In the genomic region with DNA sequence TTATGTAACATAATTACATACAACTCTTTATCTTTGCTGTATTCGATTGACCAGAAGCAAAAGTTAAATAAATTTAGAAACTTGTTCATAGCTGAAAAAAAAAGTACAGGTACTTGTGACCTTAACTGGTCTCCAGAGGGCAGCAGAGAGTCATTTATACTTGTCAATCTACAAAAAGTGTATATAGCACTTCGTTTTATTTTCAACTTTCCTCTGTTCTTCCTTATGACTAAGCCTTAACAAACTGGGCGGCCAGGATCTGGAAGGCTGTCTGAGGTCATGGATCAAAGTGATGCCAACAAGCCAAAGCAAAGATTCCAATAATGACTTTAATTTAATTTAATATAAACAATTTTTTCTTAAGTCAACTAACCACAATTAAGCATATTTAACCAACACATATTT, we compare ENCODE assay signal across 8 cellular contexts. TPM values are rescaled to one million over a fixed set of nuclear protein-coding genes. Genes with fewer than 3 reads are reported as not detected.
A peak's percentile ranks its signal among the peaks of the same experiment; 100 is the strongest.
DNase-seq lines count a peak whose midpoint lies in the region; ATAC-seq and TF ChIP-seq lines count a peak whose summit lies in the region.

No MANE protein-coding gene starts in this region.

- H3K27me3 Mint-ChIP-seq in activated CD8-positive, alpha-beta T cell treated with anti-CD3 and anti-CD28 coated beads for 36 hours, result no peaks in the 10 kb centered on the region

- no peaks in the 10 kb centered on the region for H3K27me3 ChIP-seq in H7 (ENCODE audit: control insufficient read depth, insufficient read depth, low read length)

- H3K4me3 ChIP-seq in H7 (ENCODE audit: insufficient read depth, low read depth, low read length), result no peak overlapping the region
- no peak overlapping the region for H3K4me3 ChIP-seq in fibroblast of pulmonary artery (replicated peaks; ENCODE audit: low read depth, low read length)

- no peak overlapping the region for H3K27ac Mint-ChIP-seq in activated CD8-positive, alpha-beta T cell treated with anti-CD3 and anti-CD28 coated beads for 36 hours

- no peaks in the 10 kb centered on the region for H3K36me3 ChIP-seq in H7 (replicated peaks; ENCODE audit: control insufficient read depth, insufficient read depth, low read length)

- CTCF ChIA-PET in activated CD8-positive, alpha-beta T cell treated with anti-CD3 and anti-CD28 coated beads for 36 hours (lab: Charles Lee), result interaction anchor here (0.6 to 3.8 kb wide), 44 partner anchors 10 to 1204 kb away, joined by 3 to 30 read pairs (median 4); a partner anchor contains a TSS

- no peaks in the 10 kb centered on the region for H3K36me3 Mint-ChIP-seq in activated CD8-positive, alpha-beta T cell treated with anti-CD3 and anti-CD28 coated beads for 36 hours (ENCODE audit: low read depth)

- intact Hi-C loops in activated CD8-positive, alpha-beta T cell treated with anti-CD3 and anti-CD28 coated beads for 36 hours (cut with micrococcal nuclease), result loop anchor here (1.0 to 5.0 kb wide), 3 partner anchors 210 to 387 kb away; no protein-coding TSS in a partner anchor

- TF ChIP-seq CTCF in activated CD8-positive, alpha-beta T cell treated with anti-CD3 and anti-CD28 coated beads for 36 hours (IDR thresholded peaks at IDR 0.05), result peak; percentile 75
- TF ChIP-seq CTCF in fibroblast of pulmonary artery (IDR thresholded peaks at IDR 0.05; ENCODE audit: low read length, missing control alignments), result peak; percentile 62

- DNase-seq in EH (ENCODE audit: low read depth) (peak; percentile 84), H7 (peak; percentile 46), NCI-H226 (peak; percentile 59), fibroblast of pulmonary artery (ENCODE audit: low read depth) (peak; percentile 90), non-pigmented ciliary epithelial cell (ENCODE audit: low read depth) (peak; percentile 66), islet precursor cell (no peak)
- peak; percentile 64 for DNase-seq in activated CD8-positive, alpha-beta T cell treated with anti-CD3 and anti-CD28 coated beads for 36 hours

- no peak for ATAC-seq in activated CD8-positive, alpha-beta T cell treated with anti-CD3 and anti-CD28 coated beads for 36 hours
- ATAC-seq in GM18909 (IDR thresholded peaks at IDR 0.05; ENCODE audit: poor library complexity, unreplicated experiment), result no peak

- no peak overlapping the region for H3K4me3 Mint-ChIP-seq in activated CD8-positive, alpha-beta T cell treated with anti-CD3 and anti-CD28 coated beads for 36 hours

- POLR2A ChIA-PET in activated CD8-positive, alpha-beta T cell treated with anti-CD3 and anti-CD28 coated beads for 36 hours (lab: Charles Lee), result interaction anchor here (0.6 to 1.0 kb wide), 3 partner anchors 183 to 1030 kb away, joined by 3 read pairs; no protein-coding TSS in a partner anchor

- H3K9me3 Mint-ChIP-seq in activated CD8-positive, alpha-beta T cell treated with anti-CD3 and anti-CD28 coated beads for 36 hours, result no peaks in the 10 kb centered on the region

- H3K4me1 Mint-ChIP-seq in activated CD8-positive, alpha-beta T cell treated with anti-CD3 and anti-CD28 coated beads for 36 hours (ENCODE audit: low read depth), result no peaks in the 10 kb centered on the region

RNA-seq across cellular contexts. Expression of a gene that starts 29.8 kb away (rescaled TPM):
- total RNA-seq in H7 (2014; rRNA removed; shearing (Covaris generic)), result not detected in 2 replicates
- total RNA-seq in activated CD8-positive, alpha-beta T cell treated with anti-CD3 and anti-CD28 coated beads for 36 hours, result under 1 TPM; 0.25 to 0.32 TPM
